Comparison of ENCODE assay signal across 18 cellular contexts in the genomic region with DNA sequence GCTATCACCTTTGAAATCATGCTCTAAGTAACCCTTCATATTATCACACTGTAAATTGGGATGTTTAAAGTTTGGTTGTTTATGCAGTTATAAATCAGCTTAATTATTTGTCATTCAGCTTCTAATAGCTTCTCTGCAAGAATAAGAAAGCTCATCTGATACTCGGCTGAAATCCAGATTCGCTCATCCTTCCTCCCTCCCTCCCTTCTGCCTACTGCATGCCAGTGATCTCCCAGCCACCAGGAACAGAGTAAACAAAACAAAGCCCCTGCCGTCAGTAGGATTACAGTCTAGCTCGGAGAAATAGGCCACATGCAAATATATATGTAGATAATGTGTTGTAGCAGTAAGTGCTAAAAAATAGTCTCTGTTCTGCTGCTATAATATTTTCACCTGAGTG.
"Had no signal": no experiment of that assay in that cellular context is flagged by ENCODE, and none has a peak within 500 bp of the region (broad histone marks: within the 10 kb centered on the region; RNA-seq: fewer than 3 reads in every experiment).

No MANE protein-coding gene starts in this region.

- DNase-seq: colonic mucosa; effector memory CD4-positive, alpha-beta T cell; esophagus squamous epithelium; hippocampal formation; left cardiac atrium; left lung; lower lobe of right lung; natural killer cell; occipital lobe; ovary; posterior cingulate gyrus; psoas muscle; right lobe of liver; small intestine; stimulated activated CD4-positive, alpha-beta T cell treated with anti-CD3 and anti-CD28 coated beads, Interleukin-15, amount 100 ng/mL, for 24 hours; stimulated activated CD4-positive, alpha-beta T cell treated with anti-CD3 and anti-CD28 coated beads, Interleukin-2, amount 100 ng/mL, for 48 hours; stimulated activated naive B cell treated with anti-CD40 and anti-IgM and Interleukin-4, amounts not matched to agents 10 μg/mL and 1 μg/mL and 100 μg/mL, for 72 hours; upper lobe of left lung had no signal

- ATAC-seq: left lung; lower lobe of right lung; natural killer cell; psoas muscle; right lobe of liver; stimulated activated naive B cell treated with anti-CD40 and anti-IgM and Interleukin-4, amounts not matched to agents 10 μg/mL and 1 μg/mL and 100 μg/mL, for 72 hours had no signal
